Comparison of ENCODE assay signal across 27 cellular contexts in the genomic region with DNA sequence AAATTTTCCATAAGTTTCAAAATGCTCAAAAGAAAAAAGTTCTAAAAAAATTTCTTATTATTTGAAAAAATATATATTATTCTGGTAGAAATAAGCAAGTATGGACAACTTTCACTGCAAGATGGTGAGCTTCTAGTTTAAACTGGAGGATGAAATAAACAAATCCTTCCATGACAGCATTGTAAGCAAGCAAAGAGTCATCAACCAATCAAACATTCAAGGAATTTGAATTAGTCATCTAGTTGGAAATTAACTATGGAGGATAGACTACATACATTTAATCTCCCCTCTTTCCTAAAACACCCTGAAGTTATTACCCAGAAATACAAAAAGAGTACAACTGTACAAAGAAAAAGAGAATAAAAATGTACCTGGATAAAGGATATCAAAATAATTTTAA. TPM values are rescaled to one million over a fixed set of nuclear protein-coding genes. Genes with fewer than 3 reads are reported as not detected.
"Had no signal": no experiment of that assay in that cellular context is flagged by ENCODE, and none has a peak within 500 bp of the region (broad histone marks: within the 10 kb centered on the region; RNA-seq: fewer than 3 reads in every experiment).

No MANE protein-coding gene starts in this region.

- H3K36me3 ChIP-seq: brain microvascular endothelial cell, right atrium auricular region, stomach, vagina had no signal

- H3K4me3 ChIP-seq: coronary artery, mucosa of descending colon, right atrium auricular region, stomach, vagina had no signal

- H3K4me1 ChIP-seq: right atrium auricular region, stomach, vagina had no signal

- H3K27me3 ChIP-seq: brain microvascular endothelial cell, right atrium auricular region, stomach, vagina had no signal

- FAIRE-seq: keratinocyte had no signal

- H3K27ac ChIP-seq: brain microvascular endothelial cell, coronary artery, right atrium auricular region, stomach, vagina had no signal

- H3K9me3 ChIP-seq: mucosa of descending colon, vagina had no signal

- ATAC-seq: activated CD4-positive, CD25-positive, alpha-beta regulatory T cell treated with anti-CD3 and anti-CD28 coated beads, Interleukin-2, amount 50 U/mL, for 24 hours; esophagus mucosa; left ventricle myocardium superior; mucosa of descending colon had no signal

- DNase-seq: activated CD4-positive, alpha-beta T cell treated with anti-CD3 and anti-CD28 coated beads, Interleukin-2, amount 50 U/mL, for 1 hour; activated CD8-positive, alpha-beta memory T cell treated with anti-CD3 and anti-CD28 coated beads for 24 hours; activated CD8-positive, alpha-beta memory T cell treated with anti-CD3 and anti-CD28 coated beads, Interleukin-2, amount 50 U/mL, for 48 hours; activated effector memory CD4-positive, alpha-beta T cell treated with Interleukin-2 at 50 U/mL for 16 hours; activated naive CD4-positive, alpha-beta T cell treated with anti-CD3 and anti-CD28 coated beads, Interleukin-2, amount 50 U/mL, for 16 hours; activated T-cell treated with anti-CD3 and anti-CD28 coated beads, Interleukin-2, amount 50 U/mL, for 48 hours; aorta; brain microvascular endothelial cell; hypothalamus; left ventricle myocardium superior; mesenchymal stem cell; mucosa of descending colon; naive B cell; small intestine; stimulated activated CD4-positive, alpha-beta T cell treated with anti-CD3 and anti-CD28 coated beads, Interleukin-15, amount 100 ng/mL, for 24 hours; stimulated activated CD4-positive, alpha-beta T cell treated with anti-CD3 and anti-CD28 coated beads, Interleukin-2, amount 100 ng/mL, for 48 hours; stomach; trophoblast cell had no signal

RNA-seq across cellular contexts. Expression of gene IRX5, which starts 51.0 kb away (rescaled TPM):
- total RNA-seq: fibroblast of villous mesenchyme, mucosa of descending colon, omental fat pad, temporal lobe had no signal
